ENCODE assay signal across 8 cellular contexts in genomic region chr15:68230157-68231100, GRCh38. TPM values are rescaled to one million over a fixed set of nuclear protein-coding genes. Genes with fewer than 3 reads are reported as not detected.
DNase-seq lines count a peak whose midpoint lies in the region; ATAC-seq lines count a peak whose summit lies in the region.

No MANE protein-coding gene starts in this region.

- intact Hi-C loops in activated CD4-positive, alpha-beta T cell treated with anti-CD3 and anti-CD28 coated beads, Interleukin-2, amount 10 ng/mL, durations not matched to agents 24 days and 14 days (cut with micrococcal nuclease): no loop called here

- peaks cover 27% of the 10 kb centered on the region for H3K4me1 ChIP-seq in mucosa of stomach (ENCODE audit: control insufficient read depth, insufficient read depth, low read length)

- peaks cover 29% of the 10 kb centered on the region for H3K4me1 Mint-ChIP-seq in activated CD4-positive, alpha-beta T cell treated with anti-CD3 and anti-CD28 coated beads, Interleukin-2, amount 10 ng/mL, durations not matched to agents 24 days and 14 days
- peaks cover 31% of the 10 kb centered on the region for H3K4me1 Mint-ChIP-seq in central memory CD8-positive, alpha-beta T cell

- no peaks in the 10 kb centered on the region for H3K9me3 Mint-ChIP-seq in activated CD4-positive, alpha-beta T cell treated with anti-CD3 and anti-CD28 coated beads, Interleukin-2, amount 10 ng/mL, durations not matched to agents 24 days and 14 days
- H3K9me3 Mint-ChIP-seq in central memory CD8-positive, alpha-beta T cell: no peaks in the 10 kb centered on the region

- no peaks in the 10 kb centered on the region for H3K27me3 ChIP-seq in mucosa of stomach (ENCODE audit: control insufficient read depth, insufficient read depth, low read length)

- peak overlapping the region; percentile 91 for H3K4me3 Mint-ChIP-seq in activated CD4-positive, alpha-beta T cell treated with anti-CD3 and anti-CD28 coated beads, Interleukin-2, amount 10 ng/mL, durations not matched to agents 24 days and 14 days
- H3K4me3 Mint-ChIP-seq in central memory CD8-positive, alpha-beta T cell: peak overlapping the region; percentile 77

- peak overlapping the region; percentile 60 for H3K4me3 ChIP-seq in mucosa of stomach (ENCODE audit: low read length)

- H3K27ac Mint-ChIP-seq in activated CD4-positive, alpha-beta T cell treated with anti-CD3 and anti-CD28 coated beads, Interleukin-2, amount 10 ng/mL, durations not matched to agents 24 days and 14 days: peak overlapping the region; percentile 89
- H3K27ac Mint-ChIP-seq in central memory CD8-positive, alpha-beta T cell (ENCODE audit: low read depth): peak overlapping the region; percentile 36

- H3K9ac ChIP-seq in mucosa of stomach (ENCODE audit: low read length): peak overlapping the region; percentile 74

- DNase-seq in activated CD4-positive, alpha-beta T cell treated with anti-CD3 and anti-CD28 coated beads, Interleukin-2, amount 10 ng/mL, durations not matched to agents 24 days and 14 days: peak; percentile 58
- no peak for DNase-seq in activated CD4-positive, alpha-beta T cell treated with anti-CD3 and anti-CD28 coated beads for 4 hours
- peak; percentile 49 for DNase-seq in NCI-H2171 treated with DMSO at 0.1 percent for 48 hours (lab: John Stamatoyannopoulos, UW)
- DNase-seq in central memory CD8-positive, alpha-beta T cell (ENCODE audit: low spot score in 2 of 2): no peak
- no peak for DNase-seq in NCI-H774 (lab: John Stamatoyannopoulos, UW)
- DNase-seq in GF-D8 (lab: John Stamatoyannopoulos, UW): no peak
- no peak for DNase-seq in H4 (ENCODE audit: low spot score)

- no peaks in the 10 kb centered on the region for H3K9me3 ChIP-seq in mucosa of stomach (ENCODE audit: control insufficient read depth, low read length)

- H3K36me3 ChIP-seq in mucosa of stomach (ENCODE audit: control insufficient read depth, insufficient read depth, low read length): no peaks in the 10 kb centered on the region

- ATAC-seq in central memory CD8-positive, alpha-beta T cell (replicated peaks; ENCODE audit: extremely low read depth, poor library complexity, severe bottlenecking): no peak

- H3K36me3 Mint-ChIP-seq in activated CD4-positive, alpha-beta T cell treated with anti-CD3 and anti-CD28 coated beads, Interleukin-2, amount 10 ng/mL, durations not matched to agents 24 days and 14 days (ENCODE audit: low read depth): peaks cover 11% of the 10 kb centered on the region
- peaks cover 2% of the 10 kb centered on the region for H3K36me3 Mint-ChIP-seq in central memory CD8-positive, alpha-beta T cell (ENCODE audit: insufficient read depth)

- H3K27me3 Mint-ChIP-seq in activated CD4-positive, alpha-beta T cell treated with anti-CD3 and anti-CD28 coated beads, Interleukin-2, amount 10 ng/mL, durations not matched to agents 24 days and 14 days: peaks cover 7% of the 10 kb centered on the region
- peaks cover 21% of the 10 kb centered on the region for H3K27me3 Mint-ChIP-seq in central memory CD8-positive, alpha-beta T cell

RNA-seq across cellular contexts. Expression of gene CLN6, which starts 0.9 kb away (rescaled TPM):
- total RNA-seq in activated CD4-positive, alpha-beta T cell treated with anti-CD3 and anti-CD28 coated beads, Interleukin-2, amount 10 ng/mL, durations not matched to agents 24 days and 14 days: 99.0 and 102 TPM in 2 replicates
- total RNA-seq in H4 (2014; rRNA removed; shearing (Covaris generic)): 21.9 and 30.6 TPM in 2 replicates

RNA-seq across cellular contexts. Expression of gene CALML4, which starts 25.3 kb away (rescaled TPM):
- 14.6 and 16.5 TPM in 2 replicates for total RNA-seq in activated CD4-positive, alpha-beta T cell treated with anti-CD3 and anti-CD28 coated beads, Interleukin-2, amount 10 ng/mL, durations not matched to agents 24 days and 14 days
- total RNA-seq in H4 (2014; rRNA removed; shearing (Covaris generic)): 0.58 and 1.7 TPM in 2 replicates

RNA-seq across cellular contexts. Expression of gene FEM1B, which starts 47.1 kb away (rescaled TPM):
- total RNA-seq in activated CD4-positive, alpha-beta T cell treated with anti-CD3 and anti-CD28 coated beads, Interleukin-2, amount 10 ng/mL, durations not matched to agents 24 days and 14 days: 46.2 and 51.6 TPM in 2 replicates
- total RNA-seq in H4 (2014; rRNA removed; shearing (Covaris generic)): 23.3 and 23.8 TPM in 2 replicates

Comparison
In these comparisons a context has a peak if more than half of its experiments do, and no peak if none do; other contexts are left out.
1. DNase-seq: peak in activated CD4-positive, alpha-beta T cell treated with anti-CD3 and anti-CD28 coated beads, Interleukin-2, amount 10 ng/mL, durations not matched to agents 24 days and 14 days (single experiment) and NCI-H2171 treated with DMSO at 0.1 percent for 48 hours (single experiment); none in activated CD4-positive, alpha-beta T cell treated with anti-CD3 and anti-CD28 coated beads for 4 hours (0 of 2), central memory CD8-positive, alpha-beta T cell (0 of 2), NCI-H774 (single experiment), GF-D8 (single experiment) and H4 (single experiment).